ENCODE assay signal across 8 cellular contexts in the genomic region with DNA sequence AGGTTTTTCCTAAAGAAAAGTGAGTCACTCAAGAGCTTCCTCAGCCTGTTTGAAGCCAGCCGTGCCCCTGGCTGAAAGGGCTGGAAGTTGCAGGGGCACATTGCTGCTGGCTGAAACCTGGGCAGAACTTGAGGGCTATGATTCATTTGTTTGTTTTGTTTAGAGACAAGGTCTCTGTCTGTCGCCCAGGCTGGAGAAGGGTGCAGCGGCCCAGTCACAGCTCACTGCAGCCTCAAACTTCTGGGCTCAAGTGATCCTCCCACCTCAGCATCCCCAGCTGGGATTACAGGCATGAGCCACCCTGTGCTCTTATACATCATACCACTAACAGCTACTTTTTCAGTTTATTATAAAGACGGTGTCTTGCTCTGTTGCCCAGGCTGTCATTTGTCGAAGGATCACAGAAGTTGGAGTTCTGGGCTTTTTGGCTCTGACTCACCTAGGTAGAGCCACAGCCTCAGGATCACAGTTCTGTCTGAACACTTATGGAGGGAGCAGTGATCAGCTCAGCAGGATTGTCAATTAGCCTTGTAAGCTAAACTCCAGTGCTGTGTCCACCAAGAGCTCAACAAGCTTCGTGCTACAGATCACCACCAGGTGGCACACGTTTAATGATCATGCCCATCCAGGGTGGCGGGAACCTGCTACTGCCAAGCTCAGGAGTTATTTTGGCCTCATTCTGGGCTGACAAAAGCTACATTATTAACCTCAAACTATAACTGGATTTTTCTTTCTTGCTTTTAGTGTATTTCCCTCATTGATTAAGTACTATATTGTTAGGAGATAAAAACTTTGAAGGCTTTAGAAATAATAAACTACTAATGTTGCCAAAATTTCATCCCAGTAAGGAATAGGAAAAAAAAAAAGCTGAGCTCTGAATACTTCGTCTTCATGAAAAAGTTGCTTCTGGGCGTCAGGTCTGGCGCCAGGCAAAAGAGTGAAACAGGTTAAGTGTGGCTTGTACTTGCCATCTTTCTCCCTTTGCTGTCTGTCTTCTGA. TPM values are rescaled to one million over a fixed set of nuclear protein-coding genes. Genes with fewer than 3 reads are reported as not detected.
DNase-seq lines count a peak whose midpoint lies in the region; ATAC-seq and TF ChIP-seq lines count a peak whose summit lies in the region.

No MANE protein-coding gene starts in this region.

- DNase-seq in activated T-cell treated with anti-CD3 and anti-CD28 coated beads, Interleukin-2, amount 50 U/mL, for 24 hours: peak; percentile 66
- DNase-seq in fibroblast of lung (ENCODE audit: low read depth in 2 of 2) (peak; percentile 70 to 83), neural crest cell (ENCODE audit: low read depth, low spot score) (peak; percentile 72), tibial artery (peak; percentile 68 to 79)

- H3K27me3 ChIP-seq in KMS-11 (ENCODE audit: insufficient read depth, low read depth): no peaks in the 10 kb centered on the region
- no peaks in the 10 kb centered on the region for H3K27me3 ChIP-seq in fibroblast of lung (ENCODE audit: control insufficient read depth, insufficient read depth, low read length)
- no peaks in the 10 kb centered on the region for H3K27me3 ChIP-seq in tibial artery

- H4K20me1 ChIP-seq in KMS-11 (ENCODE audit: insufficient read depth) (no peaks in the 10 kb centered on the region), fibroblast of lung (ENCODE audit: control insufficient read depth, extremely low read depth, insufficient read depth, low read length) (no peaks in the 10 kb centered on the region)

- peak; percentile 72 for TF ChIP-seq CTCF in C4-2B (conservative IDR thresholded peaks at IDR 0.05)
- peak; percentile 91 for TF ChIP-seq CTCF in KMS-11 (conservative IDR thresholded peaks at IDR 0.05; ENCODE audit: low read depth, low read length)
- TF ChIP-seq CTCF in fibroblast of lung (conservative IDR thresholded peaks at IDR 0.05 in 1 of 2, IDR thresholded peaks at IDR 0.05 in 1 of 2; ENCODE audit: low read depth in 1 of 2, low read length in 2 of 2): peak; percentile 59 to 83
- TF ChIP-seq CTCF in neural crest cell (conservative IDR thresholded peaks at IDR 0.05): peak; percentile 77
- peak; percentile 58 to 66 for TF ChIP-seq CTCF in tibial artery (IDR thresholded peaks at IDR 0.05)

- H3K36me3 Mint-ChIP-seq in activated T-cell treated with anti-CD3 and anti-CD28 coated beads, Interleukin-2, amount 50 U/mL, for 24 hours (ENCODE audit: low read depth): no peaks in the 10 kb centered on the region
- no peaks in the 10 kb centered on the region for H3K36me3 Mint-ChIP-seq in neural crest cell (ENCODE audit: low read depth)

- no peak overlapping the region for H3K27ac ChIP-seq in C4-2B
- H3K27ac ChIP-seq in KMS-11: no peak overlapping the region
- H3K27ac ChIP-seq in fibroblast of lung (ENCODE audit: insufficient read depth, low read length): no peak overlapping the region
- no peak overlapping the region for H3K27ac ChIP-seq in tibial artery

- no peak overlapping the region for H3K27ac Mint-ChIP-seq in activated T-cell treated with anti-CD3 and anti-CD28 coated beads, Interleukin-2, amount 50 U/mL, for 24 hours
- no peak overlapping the region for H3K27ac Mint-ChIP-seq in neural crest cell (ENCODE audit: unreplicated experiment)

- no peaks in the 10 kb centered on the region for H3K36me3 ChIP-seq in KMS-11 (ENCODE audit: insufficient read depth)
- H3K36me3 ChIP-seq in fibroblast of lung (ENCODE audit: control insufficient read depth, insufficient read depth, low read length): no peaks in the 10 kb centered on the region
- H3K36me3 ChIP-seq in tibial artery: no peaks in the 10 kb centered on the region

- H3K9me3 ChIP-seq in fibroblast of lung (ENCODE audit: control insufficient read depth, insufficient read depth, low read depth, low read length) (no peaks in the 10 kb centered on the region), tibial artery (no peaks in the 10 kb centered on the region)

- no peak overlapping the region for H3K4me3 Mint-ChIP-seq in activated T-cell treated with anti-CD3 and anti-CD28 coated beads, Interleukin-2, amount 50 U/mL, for 24 hours
- H3K4me3 Mint-ChIP-seq in neural crest cell: no peak overlapping the region

- no peaks in the 10 kb centered on the region for H3K9me3 Mint-ChIP-seq in activated T-cell treated with anti-CD3 and anti-CD28 coated beads, Interleukin-2, amount 50 U/mL, for 24 hours
- peaks cover 2% of the 10 kb centered on the region for H3K9me3 Mint-ChIP-seq in neural crest cell

- no peak overlapping the region for H3K4me2 ChIP-seq in KMS-11
- no peak overlapping the region for H3K4me2 ChIP-seq in fibroblast of lung (ENCODE audit: extremely low read depth, insufficient read depth, low read length)

- H3K79me2 ChIP-seq in KMS-11 (ENCODE audit: insufficient read depth, low read depth) (no peaks in the 10 kb centered on the region), fibroblast of lung (ENCODE audit: control insufficient read depth, insufficient read depth, low read length) (no peaks in the 10 kb centered on the region)

- no peaks in the 10 kb centered on the region for H3K4me1 Mint-ChIP-seq in activated T-cell treated with anti-CD3 and anti-CD28 coated beads, Interleukin-2, amount 50 U/mL, for 24 hours (ENCODE audit: low read depth)
- peaks cover 14% of the 10 kb centered on the region for H3K4me1 Mint-ChIP-seq in neural crest cell

- peaks cover 4% of the 10 kb centered on the region for H3K4me1 ChIP-seq in KMS-11 (ENCODE audit: low read depth, poor library complexity, severe bottlenecking)
- peaks cover 2% of the 10 kb centered on the region for H3K4me1 ChIP-seq in fibroblast of lung (ENCODE audit: control insufficient read depth, extremely low read depth, insufficient read depth, low read length)
- peaks cover 0 to 3% (median 0%) of the 10 kb centered on the region in 4 donors for H3K4me1 ChIP-seq in tibial artery

- intact Hi-C loops in tibial artery (cut with DNase I; ENCODE audit: low total_unique reads): no loop called here

- peak; percentile 80 for ATAC-seq in GM19455 (IDR thresholded peaks at IDR 0.05; ENCODE audit: unreplicated experiment)

- H3K4me3 ChIP-seq in KMS-11 (IDR thresholded peaks at IDR 0.05; ENCODE audit: insufficient read depth, low read depth, low read length) (no peak overlapping the region), fibroblast of lung (replicated peaks in 1 of 4; ENCODE audit: control extremely low read depth in 1 of 4, insufficient read depth in 1 of 4, low read depth in 3 of 4, low read length in 4 of 4) (no peak overlapping the region), tibial artery (no peak overlapping the region)

- H3K9ac ChIP-seq in KMS-11 (no peak overlapping the region), fibroblast of lung (ENCODE audit: insufficient read depth, low read length) (no peak overlapping the region)

- H2AFZ ChIP-seq in KMS-11 (ENCODE audit: low read depth) (peak overlapping the region; percentile 5; the same call in 1 of the 2 replicates), fibroblast of lung (ENCODE audit: low read length) (no peak overlapping the region)

- H3K27me3 Mint-ChIP-seq in activated T-cell treated with anti-CD3 and anti-CD28 coated beads, Interleukin-2, amount 50 U/mL, for 24 hours: no peaks in the 10 kb centered on the region
- H3K27me3 Mint-ChIP-seq in neural crest cell (ENCODE audit: low read depth): no peaks in the 10 kb centered on the region

TF ChIP-seq in PFSK-1, 5 proteins besides CTCF, POLR2A, EP300 and RAD21:
- TF ChIP-seq POLR2AphosphoS5 (IDR thresholded peaks at IDR 0.05; ENCODE audit: low read depth, low read length) (no peak), SIN3A (IDR thresholded peaks at IDR 0.05; ENCODE audit: borderline replicate concordance, insufficient read depth, low read length) (no peak), TAF1 (IDR thresholded peaks at IDR 0.05; ENCODE audit: borderline replicate concordance, insufficient read depth, low read length) (no peak), FOXP2 (optimal IDR thresholded peaks at IDR 0.05; ENCODE audit: borderline replicate concordance, extremely low read depth, extremely low read length, insufficient read depth) (peak; percentile 30)
- TF ChIP-seq, protein P1, sequence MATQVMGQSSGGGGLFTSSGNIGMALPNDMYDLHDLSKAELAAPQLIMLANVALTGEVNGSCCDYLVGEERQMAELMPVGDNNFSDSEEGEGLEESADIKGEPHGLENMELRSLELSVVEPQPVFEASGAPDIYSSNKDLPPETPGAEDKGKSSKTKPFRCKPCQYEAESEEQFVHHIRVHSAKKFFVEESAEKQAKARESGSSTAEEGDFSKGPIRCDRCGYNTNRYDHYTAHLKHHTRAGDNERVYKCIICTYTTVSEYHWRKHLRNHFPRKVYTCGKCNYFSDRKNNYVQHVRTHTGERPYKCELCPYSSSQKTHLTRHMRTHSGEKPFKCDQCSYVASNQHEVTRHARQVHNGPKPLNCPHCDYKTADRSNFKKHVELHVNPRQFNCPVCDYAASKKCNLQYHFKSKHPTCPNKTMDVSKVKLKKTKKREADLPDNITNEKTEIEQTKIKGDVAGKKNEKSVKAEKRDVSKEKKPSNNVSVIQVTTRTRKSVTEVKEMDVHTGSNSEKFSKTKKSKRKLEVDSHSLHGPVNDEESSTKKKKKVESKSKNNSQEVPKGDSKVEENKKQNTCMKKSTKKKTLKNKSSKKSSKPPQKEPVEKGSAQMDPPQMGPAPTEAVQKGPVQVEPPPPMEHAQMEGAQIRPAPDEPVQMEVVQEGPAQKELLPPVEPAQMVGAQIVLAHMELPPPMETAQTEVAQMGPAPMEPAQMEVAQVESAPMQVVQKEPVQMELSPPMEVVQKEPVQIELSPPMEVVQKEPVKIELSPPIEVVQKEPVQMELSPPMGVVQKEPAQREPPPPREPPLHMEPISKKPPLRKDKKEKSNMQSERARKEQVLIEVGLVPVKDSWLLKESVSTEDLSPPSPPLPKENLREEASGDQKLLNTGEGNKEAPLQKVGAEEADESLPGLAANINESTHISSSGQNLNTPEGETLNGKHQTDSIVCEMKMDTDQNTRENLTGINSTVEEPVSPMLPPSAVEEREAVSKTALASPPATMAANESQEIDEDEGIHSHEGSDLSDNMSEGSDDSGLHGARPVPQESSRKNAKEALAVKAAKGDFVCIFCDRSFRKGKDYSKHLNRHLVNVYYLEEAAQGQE (IDR thresholded peaks at IDR 0.05; ENCODE audit: insufficient read depth in 1 of 2, low read depth in 2 of 2, low read length in 2 of 2): no peak
TF ChIP-seq in PFSK-1: peak in this region for 1.

RNA-seq across cellular contexts. Expression of gene ARHGEF33, which starts 57.9 kb away (rescaled TPM):
- polyA plus RNA-seq in PFSK-1 (2012; ENCODE audit: insufficient read length, low read depth): not detected
- total RNA-seq in fibroblast of lung (0.50 and 1.0 TPM in 2 replicates), neural crest cell (0.59 and 1.1 TPM in 2 replicates)
- 0.10 and 0.52 TPM in 2 replicates for polyA plus RNA-seq in fibroblast of lung
- 0.33 and 0.63 TPM in 2 replicates for polyA plus RNA-seq in fibroblast of lung (2012)
- not detected in 2 replicates for polyA minus RNA-seq in fibroblast of lung (ENCODE audit: low replicate concordance)
